In the genomic region with DNA sequence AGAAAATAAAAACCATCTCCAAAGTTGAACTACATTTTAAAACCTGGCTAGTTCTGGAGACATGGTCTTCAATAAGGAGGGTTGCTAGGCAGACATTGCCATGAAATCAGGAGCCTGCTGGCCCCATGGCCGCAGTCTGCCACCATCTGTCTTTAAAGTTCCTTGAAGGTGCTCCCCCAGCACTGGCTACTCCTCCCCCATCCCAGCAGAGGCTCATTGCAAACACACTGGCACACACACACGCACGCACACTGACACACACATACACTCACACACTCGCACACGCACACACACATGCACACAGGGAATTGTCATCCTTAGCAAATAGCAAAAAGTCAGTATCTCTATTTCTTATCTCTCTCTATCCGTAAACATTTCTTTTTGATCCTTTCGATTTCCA, we compare ENCODE assay signal across 19 cellular contexts.
DNase-seq lines count a peak whose midpoint lies in the region; ATAC-seq, FAIRE-seq and TF ChIP-seq lines count a peak whose summit lies in the region.
"Had no signal": no experiment of that assay in that cellular context is flagged by ENCODE, and none has a peak within 500 bp of the region (broad histone marks: within the 10 kb centered on the region; RNA-seq: fewer than 3 reads in every experiment).

No MANE protein-coding gene starts in this region.

- no peak overlapping the region for H3K27ac Mint-ChIP-seq in endodermal cell
- H3K27ac Mint-ChIP-seq: CD4-positive, CD25-positive, alpha-beta regulatory T cell; HFFc6 had no signal

- no peaks in the 10 kb centered on the region for H3K9me3 Mint-ChIP-seq in endodermal cell
- H3K9me3 Mint-ChIP-seq: H9, HFFc6 had no signal

- no peak overlapping the region for H2AFZ ChIP-seq in neuronal stem cell (ENCODE audit: low read length)
- H2AFZ ChIP-seq: GM23248 had no signal

- H3K14ac ChIP-seq in neuronal stem cell (ENCODE audit: low read length): no peak overlapping the region

- no peak overlapping the region for H3K4ac ChIP-seq in neuronal stem cell (ENCODE audit: low read length)

- H3K27ac ChIP-seq in SK-N-MC (peak overlapping the region; percentile 92), endodermal cell (ENCODE audit: low read depth, low read length) (peak overlapping the region; percentile 40), neuronal stem cell (replicated peaks; ENCODE audit: low read length) (no peak overlapping the region)
- H3K27ac ChIP-seq: A549, BLaER1, GM23248 had no signal

- H2BK15ac ChIP-seq in neuronal stem cell (ENCODE audit: low read length): no peak overlapping the region

- no peak overlapping the region for H3K4me2 ChIP-seq in neuronal stem cell (ENCODE audit: insufficient read depth, low read length, poor library complexity, severe bottlenecking)
- H3K4me2 ChIP-seq: A549, BLaER1 had no signal

- H3K9me3 ChIP-seq in SK-N-MC (ENCODE audit: low read depth, low read length) (no peaks in the 10 kb centered on the region), endodermal cell (ENCODE audit: control insufficient read depth, low read length) (no peaks in the 10 kb centered on the region), neuronal stem cell (replicated peaks in 1 of 2; ENCODE audit: control insufficient read depth in 2 of 2, insufficient read depth in 1 of 2, low read depth in 1 of 2, low read length in 2 of 2) (peaks cover 0 to 2% of the 10 kb centered on the region in 2 donors)
- H3K9me3 ChIP-seq: A549, BLaER1 had no signal

- H2AK5ac ChIP-seq in neuronal stem cell (ENCODE audit: low read depth, low read length): no peak overlapping the region

- H3K27me3 Mint-ChIP-seq in endodermal cell (ENCODE audit: insufficient read depth): peaks cover 11% of the 10 kb centered on the region

- FAIRE-seq in HTR-8/SVneo (lab: Jason Lieb, UNC): no peak
- FAIRE-seq: A549, GM18507 had no signal

- H2BK5ac ChIP-seq in neuronal stem cell (ENCODE audit: low read length): no peak overlapping the region

- H3K4me1 Mint-ChIP-seq in endodermal cell: peaks cover 12% of the 10 kb centered on the region

- H3K4me3 ChIP-seq in H7 (ENCODE audit: insufficient read depth, low read depth, low read length) (no peak overlapping the region), SK-N-MC (peak overlapping the region; percentile 69), endodermal cell (ENCODE audit: low read length) (no peak overlapping the region), neuronal stem cell (ENCODE audit: low read length in 2 of 2) (no peak overlapping the region)
- H3K4me3 ChIP-seq: A549, BLaER1, GM23248 had no signal

- no peak overlapping the region for H2BK12ac ChIP-seq in neuronal stem cell (ENCODE audit: low read length)

- H3K9ac ChIP-seq in SK-N-MC (ENCODE audit: insufficient read length) (peak overlapping the region; percentile 32), endodermal cell (ENCODE audit: extremely low read depth, low read length, poor library complexity, severe bottlenecking) (no peak overlapping the region), neuronal stem cell (ENCODE audit: low read depth, low read length, poor library complexity) (no peak overlapping the region)
- H3K9ac ChIP-seq: BLaER1, GM23248 had no signal

- no peak overlapping the region for H3K23ac ChIP-seq in neuronal stem cell (ENCODE audit: low read depth, low read length, poor library complexity)

- H4K91ac ChIP-seq in neuronal stem cell (ENCODE audit: low read depth, low read length, poor library complexity): peak overlapping the region; percentile 56

- H3K27me3 ChIP-seq in H7 (ENCODE audit: control insufficient read depth, insufficient read depth, low read length) (no peaks in the 10 kb centered on the region; the same call in 1 of the 2 replicates), endodermal cell (ENCODE audit: control insufficient read depth, insufficient read depth, low read length, poor library complexity, severe bottlenecking) (no peaks in the 10 kb centered on the region), neuronal stem cell (ENCODE audit: control insufficient read depth in 3 of 3, insufficient read depth in 3 of 3, low read depth in 1 of 3, low read length in 3 of 3) (no peaks in the 10 kb centered on the region)
- H3K27me3 ChIP-seq: BLaER1 had no signal

- ATAC-seq in HG02763 (IDR thresholded peaks at IDR 0.05; ENCODE audit: unreplicated experiment): no peak
- ATAC-seq: A549 had no signal

- in situ Hi-C loops in GM13977 (cut with MboI; ENCODE audit: low pct_unique_long_range_greater_than_20kb, low sequenced_read_pairs, unreplicated experiment): loop anchor here (25.0 kb wide), 1 partner anchor 334 kb away; no protein-coding TSS in a partner anchor

- peak; percentile 15 for DNase-seq in H7
- DNase-seq in SK-N-MC (ENCODE audit: low read depth, low spot score): no peak
- DNase-seq in endodermal cell: no peak
- DNase-seq in neuronal stem cell (ENCODE audit: low spot score): no peak
- DNase-seq in GM13977 (ENCODE audit: low spot score): no peak
- DNase-seq in HTR-8/SVneo (ENCODE audit: insufficient read length, low spot score): no peak
- DNase-seq: Calu3; CD4-positive, CD25-positive, alpha-beta regulatory T cell; DND-41; GF-D8; GM23248; H9; HFFc6; Kasumi-1; KBM-7 had no signal

- H3K4me3 Mint-ChIP-seq in endodermal cell: no peak overlapping the region
- H3K4me3 Mint-ChIP-seq: CD4-positive, CD25-positive, alpha-beta regulatory T cell; H9; HFFc6 had no signal

- H2BK120ac ChIP-seq in neuronal stem cell (ENCODE audit: low read depth, low read length): no peak overlapping the region

- H3K36me3 Mint-ChIP-seq in endodermal cell (ENCODE audit: low read depth): no peaks in the 10 kb centered on the region

- H3K4me1 ChIP-seq in endodermal cell (ENCODE audit: control insufficient read depth, insufficient read depth, low read length): peaks cover 5% of the 10 kb centered on the region
- H3K4me1 ChIP-seq in neuronal stem cell (ENCODE audit: control insufficient read depth in 2 of 2, insufficient read depth in 1 of 2, low read depth in 1 of 2, low read length in 2 of 2): peaks cover 4 to 7% of the 10 kb centered on the region in 2 donors
- H3K4me1 ChIP-seq: BLaER1 had no signal

- no peak overlapping the region for H4K8ac ChIP-seq in neuronal stem cell (ENCODE audit: low read depth, low read length)

- H3K79me1 ChIP-seq in neuronal stem cell (ENCODE audit: low read depth, low read length): no peaks in the 10 kb centered on the region

- peak overlapping the region; percentile 53 for H3K18ac ChIP-seq in neuronal stem cell (ENCODE audit: low read length)

- TF ChIP-seq CTCF in endodermal cell (conservative IDR thresholded peaks at IDR 0.05) (no peak), GM13977 (IDR thresholded peaks at IDR 0.05; ENCODE audit: extremely low read depth, insufficient read depth, missing control alignments) (no peak)

- 86 to 96% methylated on average over 4 to 7 of the region's 7 CpGs for WGBS in endodermal cell (ENCODE audit: insufficient coverage in 1 of 2, insufficient read length in 1 of 2), 2 experiments
- 100% methylated on average over 2 of the region's 7 CpGs; no CpG with 5 or more reads in 1 of the 2 donors for WGBS in neuronal stem cell (ENCODE audit: extremely low coverage in 2 of 2, insufficient read length in 2 of 2, insufficient replicate concordance in 1 of 2), 2 donors

- H3K36me3 ChIP-seq in H7 (replicated peaks; ENCODE audit: control insufficient read depth, insufficient read depth, low read length) (no peaks in the 10 kb centered on the region), SK-N-MC (ENCODE audit: insufficient read depth, low read length) (no peaks in the 10 kb centered on the region), endodermal cell (ENCODE audit: control insufficient read depth, insufficient read depth, low read length) (no peaks in the 10 kb centered on the region), neuronal stem cell (replicated peaks in 1 of 2; ENCODE audit: control insufficient read depth in 2 of 2, insufficient read depth in 2 of 2, low read length in 2 of 2) (no peaks in the 10 kb centered on the region)
- H3K36me3 ChIP-seq: BLaER1 had no signal
